Comparison of ENCODE assay signal across 7 cellular contexts in genomic region chr6:15615837-15616236, GRCh38. TPM values are rescaled to one million over a fixed set of nuclear protein-coding genes. Genes with fewer than 3 reads are reported as not detected.
DNase-seq lines count a peak whose midpoint lies in the region; ATAC-seq and TF ChIP-seq lines count a peak whose summit lies in the region.

No MANE protein-coding gene starts in this region.

- no peaks in the 10 kb centered on the region for H3K9me3 Mint-ChIP-seq in natural killer cell

- peak overlapping the region in 1 of 2 experiments; percentile 91 for H3K18ac ChIP-seq in mesenchymal stem cell (ENCODE audit: low read depth in 1 of 2, low read length in 2 of 2)

- peaks cover 5% of the 10 kb centered on the region for H3K36me3 Mint-ChIP-seq in natural killer cell

- H2AFZ ChIP-seq in mesenchymal stem cell (ENCODE audit: low read depth, low read length), result no peak overlapping the region

- peak; percentile 77 for DNase-seq in NCI-H510A treated with DMSO at 0.1 percent for 48 hours (lab: John Stamatoyannopoulos, UW)
- peak; percentile 24 for DNase-seq in mesenchymal stem cell
- no peak for DNase-seq in natural killer cell
- no peak for DNase-seq in activated CD4-positive, alpha-beta T cell treated with anti-CD3 and anti-CD28 coated beads for 48 hours
- no peak for DNase-seq in DMS153 treated with DMSO at 0.1 percent for 48 hours (lab: John Stamatoyannopoulos, UW; ENCODE audit: unreplicated experiment)

- H3K27ac Mint-ChIP-seq in natural killer cell, result peak overlapping the region in 1 of 2 donors; percentile 48

- H3K4me1 ChIP-seq in mesenchymal stem cell (ENCODE audit: control insufficient read depth, insufficient read depth, low read depth, low read length), result peaks cover 2% of the 10 kb centered on the region

- H4K8ac ChIP-seq in mesenchymal stem cell (ENCODE audit: low read length), result peak overlapping the region; percentile 60

- no peaks in the 10 kb centered on the region for H3K27me3 ChIP-seq in mesenchymal stem cell (ENCODE audit: control insufficient read depth in 1 of 2, insufficient read depth in 1 of 2, low read length in 2 of 2)

- no peak for TF ChIP-seq CTCF in natural killer cell (IDR thresholded peaks at IDR 0.05)

- H3K9ac ChIP-seq in mesenchymal stem cell (ENCODE audit: low read length), result no peak overlapping the region

- peak overlapping the region in 1 of 2 experiments; percentile 54 for H2BK12ac ChIP-seq in mesenchymal stem cell (ENCODE audit: low read length in 2 of 2)

- H3K9me3 ChIP-seq in mesenchymal stem cell (ENCODE audit: control insufficient read depth, low read length), result no peaks in the 10 kb centered on the region

- no peak overlapping the region for H2BK5ac ChIP-seq in mesenchymal stem cell (ENCODE audit: low read depth, low read length, poor library complexity, severe bottlenecking)

- H3K4me3 Mint-ChIP-seq in natural killer cell, result no peak overlapping the region

- peaks cover 32% of the 10 kb centered on the region for H3K79me1 ChIP-seq in mesenchymal stem cell (replicated peaks; ENCODE audit: low read length, poor library complexity, severe bottlenecking)

- WGBS in mesenchymal stem cell, result no CpG with 5 or more reads among the region's 1 CpG

- H2BK120ac ChIP-seq in mesenchymal stem cell (ENCODE audit: low read depth, low read length), result peak overlapping the region; percentile 5

- H3K14ac ChIP-seq in mesenchymal stem cell (ENCODE audit: low read length in 2 of 2), result no peak overlapping the region

- intact Hi-C loops in natural killer cell (cut with micrococcal nuclease), result no loop called here

- H2BK15ac ChIP-seq in mesenchymal stem cell (ENCODE audit: low read depth, poor library complexity, severe bottlenecking), result no peak overlapping the region

- H3K4me2 ChIP-seq in mesenchymal stem cell (ENCODE audit: low read length, poor library complexity, severe bottlenecking), result no peak overlapping the region

- H3K4me3 ChIP-seq in mesenchymal stem cell (ENCODE audit: insufficient read depth in 1 of 2, low read depth in 1 of 2, low read length in 2 of 2), result no peak overlapping the region

- no peak overlapping the region for H2AK5ac ChIP-seq in mesenchymal stem cell (ENCODE audit: low read length, severe bottlenecking)

- no peak overlapping the region for H4K91ac ChIP-seq in mesenchymal stem cell (ENCODE audit: low read length)

- peak overlapping the region; percentile 28 for H3K27ac ChIP-seq in mesenchymal stem cell (ENCODE audit: low read length, poor library complexity, severe bottlenecking)

- peaks cover 54 to 61% of the 10 kb centered on the region in 2 donors for H3K4me1 Mint-ChIP-seq in natural killer cell

- H3K27me3 Mint-ChIP-seq in natural killer cell (ENCODE audit: low read depth in 2 of 2), result no peaks in the 10 kb centered on the region

- no peak overlapping the region for H3K23ac ChIP-seq in mesenchymal stem cell (ENCODE audit: low read length in 2 of 2)

- no peak overlapping the region for H3K4ac ChIP-seq in mesenchymal stem cell (ENCODE audit: low read depth in 1 of 2, low read length in 2 of 2)

- peak; percentile 67 for ATAC-seq in GM18498 (IDR thresholded peaks at IDR 0.05; ENCODE audit: unreplicated experiment)
- ATAC-seq in HG02571 (IDR thresholded peaks at IDR 0.05; ENCODE audit: unreplicated experiment), result peak; percentile 76
- ATAC-seq in natural killer cell, result no peak

- peaks cover 4 to 28% of the 10 kb centered on the region in 2 experiments for H3K36me3 ChIP-seq in mesenchymal stem cell (ENCODE audit: control insufficient read depth in 1 of 2, insufficient read depth in 2 of 2, low read depth in 1 of 2, low read length in 2 of 2)

RNA-seq across cellular contexts. Expression of gene DTNBP1, which starts 47.0 kb away (rescaled TPM):
- 24.9 TPM for polyA plus RNA-seq in mesenchymal stem cell (2013, experiment 1 of 2)
- polyA plus RNA-seq in mesenchymal stem cell (2013, experiment 2 of 2), result 26.0 TPM
- total RNA-seq in natural killer cell, result 10 to 100 TPM; 31.6 to 42.2 (median 38.4) TPM

Comparison
In these comparisons a context has a peak if more than half of its experiments do, and no peak if none do; other contexts are left out.
1. ATAC-seq: peak in GM18498 (single experiment) and HG02571 (single experiment); none in natural killer cell (0 of 3).
2. DNase-seq: peak in NCI-H510A treated with DMSO at 0.1 percent for 48 hours (single experiment) and mesenchymal stem cell (single experiment); none in natural killer cell (single experiment), activated CD4-positive, alpha-beta T cell treated with anti-CD3 and anti-CD28 coated beads for 48 hours (single experiment) and DMS153 treated with DMSO at 0.1 percent for 48 hours (single experiment).